In genomic region chr3:156522673-156523072, GRCh38 we compare ENCODE assay signal across 1 cellular context.
TF ChIP-seq lines count a peak whose summit lies in the region.

No MANE protein-coding gene starts in this region.

TF ChIP-seq in SK-N-SH treated with all-trans-retinoic acid at 6 μM for 48 hours, 23 proteins besides CTCF, POLR2A, EP300 and RAD21 (continued from another document):
- TF ChIP-seq CSRNP3 (CRISPR knock-in tag; IDR thresholded peaks at IDR 0.05) = no peak
- TF ChIP-seq ARNTL (CRISPR knock-in tag; IDR thresholded peaks at IDR 0.05; ENCODE audit: borderline replicate concordance, low read depth) = no peak
- TF ChIP-seq RARB (CRISPR knock-in tag; IDR thresholded peaks at IDR 0.05) = no peak
- no peak for TF ChIP-seq ZFP3 (CRISPR knock-in tag; IDR thresholded peaks at IDR 0.05)
- TF ChIP-seq GLIS3 (CRISPR knock-in tag; IDR thresholded peaks at IDR 0.05) = no peak
